Comparison of ENCODE assay signal across 20 cellular contexts in genomic region chr22:46634011-46634699, GRCh38. TPM values are rescaled to one million over a fixed set of nuclear protein-coding genes. Genes with fewer than 3 reads are reported as not detected.
A peak's percentile ranks its signal among the peaks of the same experiment; 100 is the strongest.
DNase-seq lines count a peak whose midpoint lies in the region; ATAC-seq and TF ChIP-seq lines count a peak whose summit lies in the region.
"Had no signal": no experiment of that assay in that cellular context is flagged by ENCODE, and none has a peak within 500 bp of the region (broad histone marks: within the 10 kb centered on the region; RNA-seq: fewer than 3 reads in every experiment).

No MANE protein-coding gene starts in this region.

- H3K79me2 ChIP-seq in neural progenitor cell (ENCODE audit: low read depth), result no peaks in the 10 kb centered on the region

- H3K4me3 Mint-ChIP-seq in Caco-2 (ENCODE audit: unreplicated experiment) (peak overlapping the region; percentile 0), glutamatergic neuron (ENCODE audit: unreplicated experiment) (peak overlapping the region; percentile 67), neural progenitor cell (peak overlapping the region; percentile 6)
- H3K4me3 Mint-ChIP-seq: naive thymus-derived CD4-positive, alpha-beta T cell had no signal

- DNase-seq in Caco-2 (no peak), Peyer's patch (no peak), glutamatergic neuron (no peak), neural progenitor cell (ENCODE audit: low spot score) (no peak), COLO668 (lab: John Stamatoyannopoulos, UW; ENCODE audit: unreplicated experiment) (no peak)
- DNase-seq in effector memory CD4-positive, alpha-beta T cell, result no peak
- DNase-seq: activated CD4-positive, alpha-beta T cell treated with anti-CD3 and anti-CD28 coated beads, Interleukin-2, amount 50 U/mL, for 1 hour; BE2C; DND-41; Kasumi-1; naive thymus-derived CD4-positive, alpha-beta T cell; NCI-H1436 treated with DMSO at 0.1 percent for 48 hours; NCI-H446; substantia nigra; T1000 had no signal

- no peak for TF ChIP-seq CTCF in Caco-2 (IDR thresholded peaks at IDR 0.05; ENCODE audit: insufficient read depth in 1 of 2, low read depth in 1 of 2, low read length in 1 of 2, severe bottlenecking in 1 of 2, unreplicated experiment in 1 of 2)
- TF ChIP-seq CTCF in Peyer's patch (IDR thresholded peaks at IDR 0.05), result no peak
- no peak for TF ChIP-seq CTCF in glutamatergic neuron (IDR thresholded peaks at IDR 0.05; ENCODE audit: partially characterized antibody, unreplicated experiment)
- TF ChIP-seq CTCF in neural progenitor cell (IDR thresholded peaks at IDR 0.05), result no peak

- H3K4me1 ChIP-seq in Caco-2 (peaks cover 13% of the 10 kb centered on the region), Peyer's patch (peaks cover 0 to 39% (median 0%) of the 10 kb centered on the region in 4 donors), neural progenitor cell (peaks cover 12% of the 10 kb centered on the region)
- no peaks in the 10 kb centered on the region for H3K4me1 ChIP-seq in effector memory CD4-positive, alpha-beta T cell (ENCODE audit: control insufficient read depth, insufficient read depth, low read length, poor library complexity, severe bottlenecking)
- H3K4me1 ChIP-seq: BE2C, SJSA1 had no signal

- no peaks in the 10 kb centered on the region for H3K27me3 ChIP-seq in Caco-2 (replicated peaks; ENCODE audit: control insufficient read depth, insufficient read depth, low read length)
- H3K27me3 ChIP-seq in Peyer's patch, result no peaks in the 10 kb centered on the region
- H3K27me3 ChIP-seq in neural progenitor cell, result no peaks in the 10 kb centered on the region
- no peaks in the 10 kb centered on the region for H3K27me3 ChIP-seq in effector memory CD4-positive, alpha-beta T cell (replicated peaks; ENCODE audit: control insufficient read depth, insufficient read depth, low read length, poor library complexity, severe bottlenecking)
- H3K27me3 ChIP-seq: BE2C, esophagus muscularis mucosa, heart right ventricle, SJSA1 had no signal

- H3F3A ChIP-seq in neural progenitor cell (ENCODE audit: low read depth), result peaks cover 5% of the 10 kb centered on the region

- peak overlapping the region; percentile 47 for H3K27ac Mint-ChIP-seq in Caco-2 (ENCODE audit: unreplicated experiment)
- H3K27ac Mint-ChIP-seq in glutamatergic neuron (ENCODE audit: unreplicated experiment), result peak overlapping the region; percentile 36
- H3K27ac Mint-ChIP-seq in neural progenitor cell, result peak overlapping the region; percentile 40

- H3K4me3 ChIP-seq in Caco-2 (ENCODE audit: low read depth, low read length) (no peak overlapping the region), Peyer's patch (no peak overlapping the region), neural progenitor cell (no peak overlapping the region)
- H3K4me3 ChIP-seq in effector memory CD4-positive, alpha-beta T cell (ENCODE audit: insufficient read depth, low read depth, low read length, poor library complexity, severe bottlenecking), result no peak overlapping the region
- H3K4me3 ChIP-seq: esophagus muscularis mucosa, SJSA1 had no signal

- H3K9me3 ChIP-seq in Caco-2 (no peaks in the 10 kb centered on the region), Peyer's patch (no peaks in the 10 kb centered on the region), neural progenitor cell (ENCODE audit: low read depth) (no peaks in the 10 kb centered on the region)
- no peaks in the 10 kb centered on the region for H3K9me3 ChIP-seq in effector memory CD4-positive, alpha-beta T cell (ENCODE audit: control insufficient read depth, low read length)
- H3K9me3 ChIP-seq: BE2C, esophagus muscularis mucosa, heart right ventricle, SJSA1 had no signal

- H3K4me1 Mint-ChIP-seq in Caco-2 (ENCODE audit: low read depth, unreplicated experiment), result peaks cover 7% of the 10 kb centered on the region
- H3K4me1 Mint-ChIP-seq in glutamatergic neuron (ENCODE audit: low read depth, unreplicated experiment), result peaks cover 14% of the 10 kb centered on the region
- peaks cover 18% of the 10 kb centered on the region for H3K4me1 Mint-ChIP-seq in neural progenitor cell

- H3K27ac ChIP-seq in Peyer's patch (peak overlapping the region in 3 of 4 donors; percentile 29 to 79 (median 71)), neural progenitor cell (no peak overlapping the region)
- no peak overlapping the region for H3K27ac ChIP-seq in effector memory CD4-positive, alpha-beta T cell (ENCODE audit: insufficient read depth, low read length, poor library complexity, severe bottlenecking)
- H3K27ac ChIP-seq: esophagus muscularis mucosa, SJSA1 had no signal

- H3K9ac ChIP-seq in neural progenitor cell, result no peak overlapping the region

- H2AFZ ChIP-seq in neural progenitor cell (replicated peaks), result no peak overlapping the region

- POLR2A ChIA-PET in Caco-2 (lab: Charles Lee), result no interaction called here

- H3K4me2 ChIP-seq in neural progenitor cell, result no peak overlapping the region

- no peaks in the 10 kb centered on the region for H3K36me3 ChIP-seq in Caco-2 (ENCODE audit: control insufficient read depth, insufficient read depth, low read length)
- peaks cover 0 to 13% (median 0%) of the 10 kb centered on the region in 3 donors for H3K36me3 ChIP-seq in Peyer's patch
- no peaks in the 10 kb centered on the region for H3K36me3 ChIP-seq in neural progenitor cell
- no peaks in the 10 kb centered on the region for H3K36me3 ChIP-seq in effector memory CD4-positive, alpha-beta T cell (ENCODE audit: control insufficient read depth, insufficient read depth, low read length)
- H3K36me3 ChIP-seq: SJSA1 had no signal

- H4K20me1 ChIP-seq in neural progenitor cell (ENCODE audit: low read depth), result no peaks in the 10 kb centered on the region

- no peak for ATAC-seq in HG03280 (IDR thresholded peaks at IDR 0.05; ENCODE audit: unreplicated experiment)
- ATAC-seq: left lobe of liver; naive thymus-derived CD4-positive, alpha-beta T cell had no signal

- no peaks in the 10 kb centered on the region for H3K27me3 Mint-ChIP-seq in Caco-2 (ENCODE audit: insufficient read depth, unreplicated experiment)
- H3K27me3 Mint-ChIP-seq in glutamatergic neuron (ENCODE audit: unreplicated experiment), result peaks cover 19% of the 10 kb centered on the region
- peaks cover 6% of the 10 kb centered on the region for H3K27me3 Mint-ChIP-seq in neural progenitor cell (ENCODE audit: insufficient read depth, low read depth)
- H3K27me3 Mint-ChIP-seq: naive thymus-derived CD4-positive, alpha-beta T cell had no signal

- intact Hi-C loops in Caco-2 (cut with micrococcal nuclease; ENCODE audit: unreplicated experiment), result no loop called here

- no TSS peak for BruUV-seq in Caco-2 (replicated peaks; lab: Mats Ljungman, UMichigan)

- no peak for TF ChIP-seq POLR2A in Peyer's patch (IDR thresholded peaks at IDR 0.05)

- H3K9me3 Mint-ChIP-seq in Caco-2 (ENCODE audit: unreplicated experiment), result no peaks in the 10 kb centered on the region
- H3K9me3 Mint-ChIP-seq in glutamatergic neuron (ENCODE audit: unreplicated experiment), result peaks cover 14% of the 10 kb centered on the region
- peaks cover 2% of the 10 kb centered on the region for H3K9me3 Mint-ChIP-seq in neural progenitor cell
- H3K9me3 Mint-ChIP-seq: naive thymus-derived CD4-positive, alpha-beta T cell had no signal

- CTCF ChIA-PET in Caco-2 (lab: Charles Lee), result no interaction called here

- H3K36me3 Mint-ChIP-seq in Caco-2 (ENCODE audit: insufficient read depth, unreplicated experiment), result peaks cover 9% of the 10 kb centered on the region
- H3K36me3 Mint-ChIP-seq in glutamatergic neuron (ENCODE audit: unreplicated experiment), result no peaks in the 10 kb centered on the region
- peaks cover 3% of the 10 kb centered on the region for H3K36me3 Mint-ChIP-seq in neural progenitor cell

RNA-seq across cellular contexts. Expression of gene GRAMD4, which starts 14.0 kb away (rescaled TPM):
- total RNA-seq in Caco-2 (2022) (20.8 and 23.4 TPM in 2 replicates), Peyer's patch (100 to 1,000 TPM in 3 of 4 donors, 10 to 100 TPM in 1; 98.2 to 428 (median 422) TPM), glutamatergic neuron (ENCODE audit: unreplicated experiment) (85.7 TPM), neural progenitor cell (ENCODE audit: low replicate concordance) (30.2 and 32.2 TPM in 2 replicates)

Comparison
In these comparisons a context has a peak if more than half of its experiments do, and no peak if none do; other contexts are left out.
1. H3K4me3 Mint-ChIP-seq: peak in every context shown above with its lines; median percentile 67 in glutamatergic neuron; 6 in neural progenitor cell; 0 in Caco-2.
2. H3K27ac ChIP-seq: peak in Peyer's patch (3 of 4); none in neural progenitor cell (single experiment) and effector memory CD4-positive, alpha-beta T cell (single experiment).
3. Peak in every context shown above with its lines, with median percentiles within 50 percentile points of each other: H3K27ac Mint-ChIP-seq.